24 cellular contexts compared by ENCODE assay signal in genomic region chr4:4593596-4593995, GRCh38. TPM values are rescaled to one million over a fixed set of nuclear protein-coding genes. Genes with fewer than 3 reads are reported as not detected.
DNase-seq lines count a peak whose midpoint lies in the region; ATAC-seq, FAIRE-seq and TF ChIP-seq lines count a peak whose summit lies in the region.
"Had no signal": no experiment of that assay in that cellular context is flagged by ENCODE, and none has a peak within 500 bp of the region (broad histone marks: within the 10 kb centered on the region; RNA-seq: fewer than 3 reads in every experiment).

No MANE protein-coding gene starts in this region.

- POLR2A ChIA-PET in CD8-positive, alpha-beta memory T cell (lab: Charles Lee) = no interaction called here

- peak overlapping the region; percentile 8 for H3K27ac ChIP-seq in vagina
- no peak overlapping the region for H3K27ac ChIP-seq in CD8-positive, alpha-beta memory T cell (ENCODE audit: low read depth, low read length)
- H3K27ac ChIP-seq: BLaER1, GM23248 had no signal

- no peak for TF ChIP-seq POLR2A in vagina (IDR thresholded peaks at IDR 0.05)

- peaks cover 19 to 62% (median 21%) of the 10 kb centered on the region in 3 donors for H3K36me3 Mint-ChIP-seq in CD8-positive, alpha-beta memory T cell
- H3K36me3 Mint-ChIP-seq: CD14-positive monocyte had no signal

- peaks cover 7 to 20% (median 16%) of the 10 kb centered on the region in 5 donors for H3K9me3 Mint-ChIP-seq in CD8-positive, alpha-beta memory T cell

- intact Hi-C loops in vagina (cut with DNase I) = no loop called here

- ATAC-seq in GM21619 (IDR thresholded peaks at IDR 0.05; ENCODE audit: unreplicated experiment) = no peak
- ATAC-seq: GM12878, HCT116 had no signal

- no peaks in the 10 kb centered on the region for H3K27me3 Mint-ChIP-seq in CD8-positive, alpha-beta memory T cell
- H3K27me3 Mint-ChIP-seq: CD4-positive, alpha-beta memory T cell; IgD-negative memory B cell had no signal

- no peaks in the 10 kb centered on the region for H3K36me3 ChIP-seq in bronchial epithelial cell (ENCODE audit: control insufficient read depth, insufficient read depth, low read length)
- H3K36me3 ChIP-seq in vagina = no peaks in the 10 kb centered on the region
- no peaks in the 10 kb centered on the region for H3K36me3 ChIP-seq in CD8-positive, alpha-beta memory T cell (ENCODE audit: insufficient read depth, low read length)

- DNase-seq in NCI-H748 (lab: John Stamatoyannopoulos, UW; ENCODE audit: unreplicated experiment) (peak; percentile 22), NCI-H748 treated with DMSO at 0.1 percent for 48 hours (lab: John Stamatoyannopoulos, UW) (no peak), bronchial epithelial cell (ENCODE audit: low read depth) (no peak), fibroblast of mammary gland (ENCODE audit: low read depth) (peak; percentile 75), vagina (ENCODE audit: extremely low spot score in 2 of 2) (no peak)
- DNase-seq in CD8-positive, alpha-beta memory T cell = no peak
- DNase-seq in stimulated activated CD4-positive, alpha-beta T cell treated with anti-CD3 and anti-CD28 coated beads, Interleukin-4, amount 100 ng/mL, for 4 hours = no peak
- DNase-seq: 8988T; CD4-positive, alpha-beta memory T cell; DMS 273 treated with DMSO at 0.1 percent for 48 hours; DMS53; DND-41; EL; GM23248; H7; HFFc6 had no signal

- no peaks in the 10 kb centered on the region for H3K4me1 Mint-ChIP-seq in CD8-positive, alpha-beta memory T cell
- H3K4me1 Mint-ChIP-seq: CD14-positive monocyte; CD4-positive, alpha-beta memory T cell had no signal

- TF ChIP-seq CTCF in bronchial epithelial cell (IDR thresholded peaks at IDR 0.05; ENCODE audit: insufficient read depth, low read length, severe bottlenecking) = no peak
- no peak for TF ChIP-seq CTCF in fibroblast of mammary gland (conservative IDR thresholded peaks at IDR 0.05; ENCODE audit: control insufficient read depth, insufficient read depth, low read depth, low read length)
- no peak for TF ChIP-seq CTCF in vagina (IDR thresholded peaks at IDR 0.05)

- no peak overlapping the region for H3K27ac Mint-ChIP-seq in CD8-positive, alpha-beta memory T cell
- H3K27ac Mint-ChIP-seq: CD4-positive, alpha-beta memory T cell; HFFc6 had no signal

- CTCF ChIA-PET in CD8-positive, alpha-beta memory T cell (lab: Charles Lee) = no interaction called here

- H3K27me3 ChIP-seq in bronchial epithelial cell (ENCODE audit: control insufficient read depth, insufficient read depth, low read length) = no peaks in the 10 kb centered on the region
- H3K27me3 ChIP-seq in vagina = no peaks in the 10 kb centered on the region
- no peaks in the 10 kb centered on the region for H3K27me3 ChIP-seq in CD8-positive, alpha-beta memory T cell (ENCODE audit: insufficient read depth, low read length, poor library complexity, severe bottlenecking)
- H3K27me3 ChIP-seq: BLaER1 had no signal

- H3K9me3 ChIP-seq in vagina = no peaks in the 10 kb centered on the region
- peaks cover 3% of the 10 kb centered on the region for H3K9me3 ChIP-seq in CD8-positive, alpha-beta memory T cell (ENCODE audit: low read length)

- no peak overlapping the region for H3K4me3 ChIP-seq in bronchial epithelial cell (ENCODE audit: low read depth, low read length)
- H3K4me3 ChIP-seq in fibroblast of mammary gland (ENCODE audit: control insufficient read depth, low read depth, low read length) = no peak overlapping the region
- no peak overlapping the region for H3K4me3 ChIP-seq in vagina
- H3K4me3 ChIP-seq in CD8-positive, alpha-beta memory T cell (ENCODE audit: low read length) = no peak overlapping the region
- H3K4me3 ChIP-seq: BLaER1, GM12878, GM23248 had no signal

- no peak overlapping the region for H3K4me3 Mint-ChIP-seq in CD8-positive, alpha-beta memory T cell
- H3K4me3 Mint-ChIP-seq: CD14-positive monocyte; CD4-positive, alpha-beta memory T cell; HFFc6; IgD-negative memory B cell had no signal

- peak; percentile 23 for FAIRE-seq in bronchial epithelial cell (lab: Jason Lieb, UNC)
- FAIRE-seq: GM12878, GM19239, HTR-8/SVneo had no signal

- H3K4me1 ChIP-seq in vagina = peaks cover 15% of the 10 kb centered on the region
- no peaks in the 10 kb centered on the region for H3K4me1 ChIP-seq in CD8-positive, alpha-beta memory T cell (ENCODE audit: insufficient read depth, low read length)

RNA-seq across cellular contexts. Expression of gene STX18, which starts 51.7 kb away (rescaled TPM):
- total RNA-seq in bronchial epithelial cell = 17.4 and 21.6 TPM in 2 replicates
- 20.4 TPM for total RNA-seq in vagina
- total RNA-seq in CD8-positive, alpha-beta memory T cell = 10 to 100 TPM; 25.2 to 27.1 TPM
- 24.7 TPM for polyA plus RNA-seq in CD8-positive, alpha-beta memory T cell

Comparison
In these comparisons a context has a peak if more than half of its experiments do, and no peak if none do; other contexts are left out.
1. DNase-seq: peak in NCI-H748 (single experiment) and fibroblast of mammary gland (single experiment); none in NCI-H748 treated with DMSO at 0.1 percent for 48 hours (single experiment), bronchial epithelial cell (single experiment), vagina (0 of 2), CD8-positive, alpha-beta memory T cell (0 of 5) and stimulated activated CD4-positive, alpha-beta T cell treated with anti-CD3 and anti-CD28 coated beads, Interleukin-4, amount 100 ng/mL, for 4 hours (0 of 2).